8 cellular contexts compared by ENCODE assay signal in genomic region chr3:99637381-99638111, GRCh38. TPM values are rescaled to one million over a fixed set of nuclear protein-coding genes. Genes with fewer than 3 reads are reported as not detected.
DNase-seq lines count a peak whose midpoint lies in the region; ATAC-seq and TF ChIP-seq lines count a peak whose summit lies in the region.

No MANE protein-coding gene starts in this region.

- peaks cover 11% of the 10 kb centered on the region; the same call in 1 of the 2 replicates for H3K4me1 ChIP-seq in SJCRH30
- peaks cover 44% of the 10 kb centered on the region for H3K4me1 ChIP-seq in osteoblast (ENCODE audit: insufficient read depth, low read length)

- DNase-seq in Daoy (ENCODE audit: low read depth) (peak; percentile 79), SJCRH30 (peak in 1 of 2 experiments; percentile 56), fibroblast of pulmonary artery (ENCODE audit: low read depth) (peak; percentile 76), osteoblast (ENCODE audit: insufficient read length, low spot score, missing footprints) (peak; percentile 82), NCI-H1105 treated with DMSO at 0.1 percent for 48 hours (lab: John Stamatoyannopoulos, UW) (no peak), NOMO-1 treated with DMSO at 0.1 percent for 48 hours (lab: John Stamatoyannopoulos, UW; ENCODE audit: unreplicated experiment) (no peak)

- peaks cover 52% of the 10 kb centered on the region for H3K79me2 ChIP-seq in osteoblast (ENCODE audit: insufficient read depth, low read length)

- H3K27ac ChIP-seq in SJCRH30: no peak overlapping the region
- peak overlapping the region; percentile 96 for H3K27ac ChIP-seq in osteoblast (ENCODE audit: low read depth, low read length)

- H3K36me3 ChIP-seq in SJCRH30 (no peaks in the 10 kb centered on the region), osteoblast (ENCODE audit: insufficient read depth, low read length) (peaks cover 6% of the 10 kb centered on the region)

- peak overlapping the region; percentile 44 for H2AFZ ChIP-seq in osteoblast (ENCODE audit: low read length)

- peak overlapping the region; percentile 98 for H3K4me2 ChIP-seq in osteoblast (ENCODE audit: insufficient read depth, low read length)

- H3K27me3 ChIP-seq in SJCRH30 (no peaks in the 10 kb centered on the region), osteoblast (ENCODE audit: insufficient read depth, low read length) (no peaks in the 10 kb centered on the region)

- H3K4me3 ChIP-seq in SJCRH30 (peak overlapping the region; percentile 14), fibroblast of pulmonary artery (replicated peaks; ENCODE audit: low read depth, low read length) (peak overlapping the region; percentile 72), osteoblast (ENCODE audit: insufficient read depth, low read length) (peak overlapping the region; percentile 80)

- H4K20me1 ChIP-seq in osteoblast (ENCODE audit: insufficient read depth, low read length): no peaks in the 10 kb centered on the region

- TF ChIP-seq CTCF in fibroblast of pulmonary artery (IDR thresholded peaks at IDR 0.05; ENCODE audit: low read length, missing control alignments): no peak
- no peak for TF ChIP-seq CTCF in osteoblast (IDR thresholded peaks at IDR 0.05; ENCODE audit: extremely low read depth, low read depth, low read length)

- H3K9me3 ChIP-seq in SJCRH30 (replicated peaks) (no peaks in the 10 kb centered on the region), osteoblast (ENCODE audit: low read depth, low read length) (no peaks in the 10 kb centered on the region)

- ATAC-seq in GM21723 (IDR thresholded peaks at IDR 0.05; ENCODE audit: unreplicated experiment) (no peak), HG02973 (IDR thresholded peaks at IDR 0.05; ENCODE audit: unreplicated experiment) (no peak)

RNA-seq across cellular contexts. Expression of gene COL8A1, which starts 0.8 kb away (rescaled TPM):
- total RNA-seq in Daoy (2014; rRNA removed; shearing (Covaris generic)): 4.7 and 5.2 TPM in 2 replicates
- total RNA-seq in SJCRH30 (2014; rRNA removed; shearing (Covaris generic)): 0.08 TPM in 1 of 2 replicates, not detected in the other
- 311 and 720 TPM in 2 replicates for total RNA-seq in osteoblast

Comparison
In these comparisons a context has a peak if more than half of its experiments do, and no peak if none do; other contexts are left out.
1. DNase-seq: peak in Daoy (single experiment), fibroblast of pulmonary artery (single experiment) and osteoblast (single experiment); none in NCI-H1105 treated with DMSO at 0.1 percent for 48 hours (single experiment) and NOMO-1 treated with DMSO at 0.1 percent for 48 hours (single experiment).
2. H3K4me3 ChIP-seq: peak in every context shown above with its lines; median percentile 80 in osteoblast; 72 in fibroblast of pulmonary artery; 14 in SJCRH30.
3. RNA of gene COL8A1, which starts 0.8 kb away (total RNA-seq): 311 to 720 TPM in osteoblast; 4.7 to 5.2 TPM in Daoy and 0.08 TPM in SJCRH30; every median in the first group is over 10 times any median in the second.